Comparison of ENCODE assay signal across 14 cellular contexts in genomic region chr18:12230561-12230960, GRCh38. TPM values are rescaled to one million over a fixed set of nuclear protein-coding genes. Genes with fewer than 3 reads are reported as not detected.
"Had no signal": no experiment of that assay in that cellular context is flagged by ENCODE, and none has a peak within 500 bp of the region (broad histone marks: within the 10 kb centered on the region; RNA-seq: fewer than 3 reads in every experiment).

No MANE protein-coding gene starts in this region.

RNA-seq across cellular contexts. Expression of gene CIDEA, which starts 23.6 kb away (rescaled TPM):
- total RNA-seq: activated B cell treated with CpG ODN at 0.5 μM for 24 hours; activated CD4-positive, alpha-beta memory T cell treated with anti-CD3 and anti-CD28 coated beads for 36 hours; activated CD4-positive, alpha-beta memory T cell treated with anti-CD3 and anti-CD28 coated beads, Interleukin-2, amount 10 ng/mL, durations not matched to agents 7 days and 5 days; activated CD4-positive, alpha-beta T cell treated with anti-CD3 and anti-CD28 coated beads for 36 hours; activated CD4-positive, alpha-beta T cell treated with anti-CD3 and anti-CD28 coated beads, Interleukin-2, amount 10 ng/mL, durations not matched to agents 24 days and 14 days; activated CD4-positive, alpha-beta T cell treated with anti-CD3 and anti-CD28 coated beads, Interleukin-2, amount 10 ng/mL, durations not matched to agents 7 days and 5 days; activated CD8-positive, alpha-beta memory T cell treated with anti-CD3 and anti-CD28 coated beads for 36 hours; activated CD8-positive, alpha-beta memory T cell treated with anti-CD3 and anti-CD28 coated beads, Interleukin-2, amount 10 ng/mL, durations not matched to agents 7 days and 5 days; activated CD8-positive, alpha-beta T cell treated with anti-CD3 and anti-CD28 coated beads for 36 hours; activated CD8-positive, alpha-beta T cell treated with anti-CD3 and anti-CD28 coated beads, Interleukin-2, amount 10 ng/mL, durations not matched to agents 7 days and 5 days; T-cell; T-helper 1 cell treated with Interleukin-12 subunit alpha and Interleukin-12 subunit beta and Interleukin-4 antibody, amounts not matched to agents 30 ng/mL and 1 ng/mL, for 36 hours; T-helper 17 cell; T-helper 2 cell treated with Interferon-gamma antibody and Interleukin-4, amounts not matched to agents 100 ng/mL and 5 ng/mL, for 36 hours had no signal
